Comparison of ENCODE assay signal across 8 cellular contexts in genomic region chr2:234495801-234496441, GRCh38. TPM values are rescaled to one million over a fixed set of nuclear protein-coding genes. Genes with fewer than 3 reads are reported as not detected.
DNase-seq lines count a peak whose midpoint lies in the region; ATAC-seq and TF ChIP-seq lines count a peak whose summit lies in the region.

No MANE protein-coding gene starts in this region.

- no peak for TF ChIP-seq POLR2A in uterus (IDR thresholded peaks at IDR 0.05)

- H3K4me3 ChIP-seq in BLaER1, result peak overlapping the region; percentile 84
- no peak overlapping the region for H3K4me3 ChIP-seq in SU-DHL-6 (ENCODE audit: insufficient read depth, low read length, poor library complexity, severe bottlenecking)
- peak overlapping the region; percentile 49 to 82 (median 71) for H3K4me3 ChIP-seq in dorsolateral prefrontal cortex
- H3K4me3 ChIP-seq in mucosa of descending colon, result peak overlapping the region; percentile 33
- H3K4me3 ChIP-seq in uterus, result peak overlapping the region; percentile 16 to 53

- DNase-seq in dorsolateral prefrontal cortex (peak in 6 of 10 donors; percentile 24 to 55 (median 47)), mucosa of descending colon (peak; percentile 30 to 72 (median 57)), uterus (no peak), mucosa of gallbladder (ENCODE audit: low spot score) (no peak)

- peak overlapping the region; percentile 95 for H3K9ac ChIP-seq in BLaER1
- H3K9ac ChIP-seq in SU-DHL-6 (ENCODE audit: low read length), result 0 out of 2 replicates have a peak overlapping the region, but pooled peaks have one; percentile 23

- TF ChIP-seq CTCF in SU-DHL-6 (IDR thresholded peaks at IDR 0.05; ENCODE audit: insufficient read depth, low read length, poor library complexity, severe bottlenecking) (no peak), dorsolateral prefrontal cortex (IDR thresholded peaks at IDR 0.05 in 54 of 56, conservative IDR thresholded peaks at IDR 0.05 in 2 of 56; ENCODE audit: low read depth in 1 of 56, partially characterized antibody in 56 of 56) (no peak), mucosa of descending colon (IDR thresholded peaks at IDR 0.05) (no peak), uterus (IDR thresholded peaks at IDR 0.05) (no peak)

- no peak overlapping the region for H2AFZ ChIP-seq in SU-DHL-6 (ENCODE audit: low read depth, low read length, severe bottlenecking)

- no peaks in the 10 kb centered on the region for H3K79me2 ChIP-seq in SU-DHL-6 (ENCODE audit: insufficient read depth, low read length)

- no peaks in the 10 kb centered on the region for H3K9me2 ChIP-seq in SU-DHL-6 (replicated peaks; ENCODE audit: insufficient read depth, low read length)

- intact Hi-C loops in dorsolateral prefrontal cortex (cut with DNase I), result loop anchor here (5.0 to 10.0 kb wide), 2 partner anchors 209 to 211 kb away; no protein-coding TSS in a partner anchor
- intact Hi-C loops in mucosa of descending colon (cut with DNase I, micrococcal nuclease), result loop anchor here in 1 of 2 donors (5.0 kb wide), 1 partner anchor 359 kb away; no protein-coding TSS in a partner anchor
- intact Hi-C loops in uterus (cut with DNase I; ENCODE audit: low total_unique reads), result no loop called here

- H3K27ac ChIP-seq in BLaER1 (peak overlapping the region; percentile 94), SU-DHL-6 (ENCODE audit: low read depth, low read length) (no peak overlapping the region), dorsolateral prefrontal cortex (peak overlapping the region in 56 of 59 donors; percentile 8 to 92 (median 76)), uterus (peak overlapping the region in 1 of 2 donors; percentile 62)

- H3K4me2 ChIP-seq in BLaER1 (peak overlapping the region; percentile 98), SU-DHL-6 (ENCODE audit: low read depth, low read length, poor library complexity, severe bottlenecking) (peak overlapping the region; percentile 51)

- no peaks in the 10 kb centered on the region for H3K27me3 ChIP-seq in BLaER1
- no peaks in the 10 kb centered on the region for H3K27me3 ChIP-seq in SU-DHL-6 (ENCODE audit: low read length)
- H3K27me3 ChIP-seq in dorsolateral prefrontal cortex, result peaks cover 0 to 11% (median 0%) of the 10 kb centered on the region in 45 donors
- H3K27me3 ChIP-seq in uterus, result no peaks in the 10 kb centered on the region

- H3K9me3 ChIP-seq in BLaER1, result peaks cover 4% of the 10 kb centered on the region; the same call in 1 of the 2 replicates
- no peaks in the 10 kb centered on the region for H3K9me3 ChIP-seq in SU-DHL-6 (ENCODE audit: insufficient read depth, low read length)
- no peaks in the 10 kb centered on the region for H3K9me3 ChIP-seq in mucosa of descending colon
- H3K9me3 ChIP-seq in uterus, result no peaks in the 10 kb centered on the region

- no peaks in the 10 kb centered on the region for H3F3A ChIP-seq in SU-DHL-6 (ENCODE audit: insufficient read depth)

- ATAC-seq in GM21619 (IDR thresholded peaks at IDR 0.05; ENCODE audit: unreplicated experiment), result peak; percentile 5
- ATAC-seq in mucosa of descending colon, result peak; percentile 12
- ATAC-seq in HG02759 (IDR thresholded peaks at IDR 0.05; ENCODE audit: unreplicated experiment), result no peak

- H3K4me1 ChIP-seq in BLaER1 (peaks cover 54% of the 10 kb centered on the region), mucosa of descending colon (ENCODE audit: low read depth) (peaks cover 10% of the 10 kb centered on the region), uterus (peaks cover 0 to 4% of the 10 kb centered on the region in 2 donors)

- H3K36me3 ChIP-seq in BLaER1 (peaks cover 54% of the 10 kb centered on the region), SU-DHL-6 (ENCODE audit: low read length) (no peaks in the 10 kb centered on the region), mucosa of descending colon (ENCODE audit: low read depth) (no peaks in the 10 kb centered on the region), uterus (no peaks in the 10 kb centered on the region)

- H4K20me1 ChIP-seq in BLaER1, result peaks cover 58% of the 10 kb centered on the region
- H4K20me1 ChIP-seq in SU-DHL-6 (ENCODE audit: low read depth, low read length), result no peaks in the 10 kb centered on the region

RNA-seq across cellular contexts. Expression of gene ARL4C, which starts 1.0 kb away (rescaled TPM):
- total RNA-seq in dorsolateral prefrontal cortex (10 to 100 TPM; 11.0 to 65.3 (median 37.1) TPM), mucosa of descending colon (10 to 100 TPM in 1 of 3 donors, 1 to 10 TPM in 2; 4.5 to 15.1 (median 8.4) TPM), uterus (10 to 100 TPM in 1 of 4 donors, 1 to 10 TPM in 2, not detected in 1; 3.0 to 15.6 (median 3.1) TPM), mucosa of gallbladder (10.2 TPM)

Comparison
In these comparisons a context has a peak if more than half of its experiments do, and no peak if none do; other contexts are left out.
1. DNase-seq: peak in dorsolateral prefrontal cortex (6 of 10) and mucosa of descending colon (3 of 3); none in uterus (0 of 2) and mucosa of gallbladder (single experiment).